In the genomic region with DNA sequence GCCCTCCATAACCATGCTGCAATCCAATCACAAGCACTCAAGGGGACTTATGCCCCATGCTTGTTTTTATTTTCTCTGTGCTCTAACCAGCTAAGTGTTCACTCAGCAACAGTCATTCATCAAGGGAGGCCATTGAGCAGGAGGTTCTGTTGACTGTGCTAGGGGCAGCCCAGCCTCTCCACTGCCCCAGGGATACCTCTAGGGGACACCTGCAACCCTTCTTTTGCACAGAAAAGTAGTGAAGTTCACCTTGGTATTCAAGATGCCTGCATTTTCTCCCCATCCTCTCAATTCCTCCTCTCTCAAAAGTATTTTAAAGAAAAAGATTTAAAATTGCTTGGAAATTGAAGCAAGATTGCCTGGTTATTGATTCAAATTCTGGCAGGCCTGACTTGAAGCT, we compare ENCODE assay signal across 30 cellular contexts.
"Had no signal": no experiment of that assay in that cellular context is flagged by ENCODE, and none has a peak within 500 bp of the region (broad histone marks: within the 10 kb centered on the region; RNA-seq: fewer than 3 reads in every experiment).

No MANE protein-coding gene starts in this region.

- H3K27ac Mint-ChIP-seq: immature natural killer cell; naive thymus-derived CD8-positive, alpha-beta T cell; nephron; neural progenitor cell; progenitor cell of endocrine pancreas; stimulated activated naive B cell treated with anti-CD40 and anti-IgM and Interleukin-4, amounts not matched to agents 10 μg/mL and 1 μg/mL and 100 μg/mL, for 72 hours had no signal

- H3K79me2 ChIP-seq: parathyroid adenoma had no signal

- H2AFZ ChIP-seq: neural progenitor cell, parathyroid adenoma had no signal

- H3K4me3 Mint-ChIP-seq: immature natural killer cell; naive thymus-derived CD8-positive, alpha-beta T cell; nephron; neural progenitor cell; stimulated activated naive B cell treated with anti-CD40 and anti-IgM and Interleukin-4, amounts not matched to agents 10 μg/mL and 1 μg/mL and 100 μg/mL, for 72 hours had no signal

- H3K36me3 Mint-ChIP-seq: immature natural killer cell; naive thymus-derived CD8-positive, alpha-beta T cell; neural progenitor cell; stimulated activated naive B cell treated with anti-CD40 and anti-IgM and Interleukin-4, amounts not matched to agents 10 μg/mL and 1 μg/mL and 100 μg/mL, for 72 hours had no signal

- H3K9me3 ChIP-seq: left lung, lower lobe of right lung, neutrophil, stomach, testis, thyroid gland, transverse colon, upper lobe of left lung, vagina had no signal

- H3K4me1 Mint-ChIP-seq: immature natural killer cell; naive thymus-derived CD8-positive, alpha-beta T cell; nephron; stimulated activated naive B cell treated with anti-CD40 and anti-IgM and Interleukin-4, amounts not matched to agents 10 μg/mL and 1 μg/mL and 100 μg/mL, for 72 hours had no signal

- H3K36me3 ChIP-seq: left lung, lower lobe of right lung, neural progenitor cell, neutrophil, stomach, thyroid gland, transverse colon, upper lobe of left lung, vagina had no signal

- ATAC-seq: left colon; left lung; lower lobe of right lung; naive thymus-derived CD8-positive, alpha-beta T cell; right cardiac atrium; sciatic nerve; stimulated activated naive B cell treated with anti-CD40 and anti-IgM and Interleukin-4, amounts not matched to agents 10 μg/mL and 1 μg/mL and 100 μg/mL, for 72 hours; stimulated activated naive CD8-positive, alpha-beta T cell treated with anti-CD3 and anti-CD28 coated beads, Interleukin-15, Interleukin-2, amounts not matched to agents 100 U/mL and 50 U/mL, for 24 hours had no signal

- H3K27me3 ChIP-seq: left lung, neural progenitor cell, testis, thyroid gland, transverse colon, upper lobe of left lung, vagina had no signal

- DNase-seq: immature natural killer cell; kidney; left colon; left lung; lower lobe of right lung; mammary epithelial cell; mesenchymal stem cell; naive thymus-derived CD8-positive, alpha-beta T cell; occipital lobe; retina; right cardiac atrium; stimulated activated CD4-positive, alpha-beta T cell treated with anti-CD3 and anti-CD28 coated beads, Interleukin-12 subunit alpha, Interleukin-12 subunit beta, amount 100 ng/mL, for 4 hours; stimulated activated CD4-positive, alpha-beta T cell treated with anti-CD3 and anti-CD28 coated beads, Interleukin-15, amount 100 ng/mL, for 24 hours; stimulated activated CD4-positive, alpha-beta T cell treated with anti-CD3 and anti-CD28 coated beads, Interleukin-2, amount 100 ng/mL, for 24 hours; stimulated activated CD4-positive, alpha-beta T cell treated with anti-CD3 and anti-CD28 coated beads, Interleukin-4, amount 100 ng/mL, for 1 hour; stimulated activated naive B cell treated with anti-CD40 and anti-IgM and Interleukin-4, amounts not matched to agents 10 μg/mL and 1 μg/mL and 100 μg/mL, for 72 hours; stimulated activated naive CD8-positive, alpha-beta T cell treated with anti-CD3 and anti-CD28 coated beads, Interleukin-15, Interleukin-2, amounts not matched to agents 100 U/mL and 50 U/mL, for 24 hours; stomach; testis; thyroid gland; transverse colon; upper lobe of left lung had no signal

- H3K4me1 ChIP-seq: left lung, lower lobe of right lung, neural progenitor cell, parathyroid adenoma, stomach, testis, thyroid gland, transverse colon, upper lobe of left lung, vagina had no signal

- H3K9ac ChIP-seq: neural progenitor cell, parathyroid adenoma had no signal

- H3K4me3 ChIP-seq: left lung, lower lobe of right lung, neural progenitor cell, skin epidermis, stomach, testis, thyroid gland, transverse colon, upper lobe of left lung, vagina had no signal

- H3K4me2 ChIP-seq: neural progenitor cell had no signal

- H3K27ac ChIP-seq: left lung, lower lobe of right lung, neural progenitor cell, neutrophil, parathyroid adenoma, skin epidermis, stomach, testis, thyroid gland, transverse colon, upper lobe of left lung, vagina had no signal

- H3K9me3 Mint-ChIP-seq: immature natural killer cell; naive thymus-derived CD8-positive, alpha-beta T cell; nephron; neural progenitor cell; stimulated activated naive B cell treated with anti-CD40 and anti-IgM and Interleukin-4, amounts not matched to agents 10 μg/mL and 1 μg/mL and 100 μg/mL, for 72 hours had no signal
